In genomic region chr5:149641000-149641576, GRCh38 we compare ENCODE assay signal across 1 cellular context.
TF ChIP-seq lines count a peak whose summit lies in the region.

No MANE protein-coding gene starts in this region.

TF ChIP-seq in HepG2, 621 proteins besides CTCF, POLR2A, EP300 and RAD21 (continued from another document and continues in another):
- no peak for TF ChIP-seq ZNF407 (CRISPR knock-in tag; IDR thresholded peaks at IDR 0.05; ENCODE audit: not compliant biosample characterization)
- TF ChIP-seq ZNF501 (CRISPR knock-in tag; IDR thresholded peaks at IDR 0.05) = no peak
- no peak for TF ChIP-seq KDM3A (CRISPR knock-in tag; IDR thresholded peaks at IDR 0.05; ENCODE audit: low read depth)
- TF ChIP-seq HMGA1 (CRISPR knock-in tag; conservative IDR thresholded peaks at IDR 0.05) = no peak
- TF ChIP-seq ZNF512 (CRISPR knock-in tag; IDR thresholded peaks at IDR 0.05) = no peak
- no peak for TF ChIP-seq AKNA (CRISPR knock-in tag; IDR thresholded peaks at IDR 0.05; ENCODE audit: borderline replicate concordance)
- peak; percentile 27; the same call in 1 of the 2 replicates for TF ChIP-seq SALL1 (CRISPR knock-in tag; IDR thresholded peaks at IDR 0.05)
- TF ChIP-seq ZNF256 (CRISPR knock-in tag; conservative IDR thresholded peaks at IDR 0.05) = no peak
- no peak for TF ChIP-seq HNRNPK (IDR thresholded peaks at IDR 0.05; ENCODE audit: low read depth, low read length, poor library complexity, severe bottlenecking)
- TF ChIP-seq NR1H2 (CRISPR knock-in tag; IDR thresholded peaks at IDR 0.05; ENCODE audit: borderline replicate concordance, low read depth) = no peak
- TF ChIP-seq NFE2L2 (IDR thresholded peaks at IDR 0.05; ENCODE audit: low read length) = no peak
- no peak for TF ChIP-seq CENPX (CRISPR knock-in tag; IDR thresholded peaks at IDR 0.05)
- peak; percentile 37; the same call in 1 of the 2 replicates for TF ChIP-seq HNF1B (CRISPR knock-in tag; IDR thresholded peaks at IDR 0.05)
- TF ChIP-seq CEBPB (IDR thresholded peaks at IDR 0.05; ENCODE audit: borderline replicate concordance, low read depth, low read length) = peak; percentile 68
- TF ChIP-seq HOXA7 (CRISPR knock-in tag; IDR thresholded peaks at IDR 0.05) = no peak
- 0 out of 2 replicates have a peak, but pooled peaks have one; percentile 17 for TF ChIP-seq ZNF276 (CRISPR knock-in tag; IDR thresholded peaks at IDR 0.05; ENCODE audit: low read depth)
- TF ChIP-seq ONECUT2 (CRISPR knock-in tag; IDR thresholded peaks at IDR 0.05) = no peak
- no peak for TF ChIP-seq ZNF430 (CRISPR knock-in tag; IDR thresholded peaks at IDR 0.05)
- no peak for TF ChIP-seq SNAI1 (CRISPR knock-in tag; IDR thresholded peaks at IDR 0.05; ENCODE audit: borderline replicate concordance)
- TF ChIP-seq SALL2 (CRISPR knock-in tag; IDR thresholded peaks at IDR 0.05) = no peak
- no peak for TF ChIP-seq KLF9 (CRISPR knock-in tag; IDR thresholded peaks at IDR 0.05; ENCODE audit: low read depth)
- TF ChIP-seq KLF13 (CRISPR knock-in tag; IDR thresholded peaks at IDR 0.05) = no peak
- TF ChIP-seq ZNF121 (CRISPR knock-in tag; IDR thresholded peaks at IDR 0.05) = no peak
- no peak for TF ChIP-seq ZFYVE20 (CRISPR knock-in tag; IDR thresholded peaks at IDR 0.05; ENCODE audit: borderline replicate concordance, low read depth)
- TF ChIP-seq NFKBIZ (CRISPR knock-in tag; IDR thresholded peaks at IDR 0.05) = no peak
- TF ChIP-seq MXD4 (CRISPR knock-in tag; IDR thresholded peaks at IDR 0.05) = peak; percentile 45; the same call in 1 of the 2 replicates
- no peak for TF ChIP-seq ZMAT3 (CRISPR knock-in tag; conservative IDR thresholded peaks at IDR 0.05)
- no peak for TF ChIP-seq ZNF788 (CRISPR knock-in tag; IDR thresholded peaks at IDR 0.05; ENCODE audit: borderline replicate concordance)
- no peak; the same call in 1 of the 2 replicates for TF ChIP-seq PPARG (CRISPR knock-in tag; conservative IDR thresholded peaks at IDR 0.05)
- TF ChIP-seq ZNF331 (CRISPR knock-in tag; IDR thresholded peaks at IDR 0.05) = no peak
- TF ChIP-seq CREB3 (CRISPR knock-in tag; IDR thresholded peaks at IDR 0.05) = no peak
- TF ChIP-seq GZF1 (CRISPR knock-in tag; IDR thresholded peaks at IDR 0.05) = no peak
- 0 out of 2 replicates have a peak, but pooled peaks have one; percentile 14 for TF ChIP-seq RBFOX2 (IDR thresholded peaks at IDR 0.05; ENCODE audit: low read depth, low read length)
- no peak for TF ChIP-seq NFIB (CRISPR knock-in tag; IDR thresholded peaks at IDR 0.05; ENCODE audit: borderline replicate concordance)
- TF ChIP-seq SMARCC2 (IDR thresholded peaks at IDR 0.05) = no peak
- peak; percentile 25; the same call in 1 of the 2 replicates for TF ChIP-seq TAF1 (CRISPR knock-in tag; IDR thresholded peaks at IDR 0.05)
- no peak for TF ChIP-seq ZNF576 (CRISPR knock-in tag; IDR thresholded peaks at IDR 0.05)
- TF ChIP-seq MAZ (IDR thresholded peaks at IDR 0.05; ENCODE audit: borderline replicate concordance, low read depth, low read length) = no peak
- no peak for TF ChIP-seq MAZ (CRISPR knock-in tag; IDR thresholded peaks at IDR 0.05; ENCODE audit: low read depth)
- TF ChIP-seq ZSCAN20 (CRISPR knock-in tag; IDR thresholded peaks at IDR 0.05; ENCODE audit: borderline replicate concordance) = no peak
- 0 out of 2 replicates have a peak, but pooled peaks have one; percentile 21 for TF ChIP-seq MXD1 (CRISPR knock-in tag; IDR thresholded peaks at IDR 0.05)
- TF ChIP-seq PHF8 (CRISPR knock-in tag; IDR thresholded peaks at IDR 0.05) = 0 out of 2 replicates have a peak, but pooled peaks have one; percentile 34
- TF ChIP-seq POLR2AphosphoS2 (IDR thresholded peaks at IDR 0.05; ENCODE audit: low read depth, low read length) = no peak
- TF ChIP-seq SOX6 (IDR thresholded peaks at IDR 0.05) = no peak
- TF ChIP-seq SOX6 (CRISPR knock-in tag; IDR thresholded peaks at IDR 0.05) = 0 out of 2 replicates have a peak, but pooled peaks have one; percentile 15
- TF ChIP-seq MAX (IDR thresholded peaks at IDR 0.05) = no peak
- TF ChIP-seq ZNF10 (CRISPR knock-in tag; IDR thresholded peaks at IDR 0.05; ENCODE audit: borderline replicate concordance, low read depth) = no peak
